In genomic region chr10:10599994-10600393, GRCh38 we compare ENCODE assay signal across 24 cellular contexts.
"Had no signal": no experiment of that assay in that cellular context is flagged by ENCODE, and none has a peak within 500 bp of the region (broad histone marks: within the 10 kb centered on the region; RNA-seq: fewer than 3 reads in every experiment).

No MANE protein-coding gene starts in this region.

- H3K27ac ChIP-seq: breast epithelium, gastroesophageal sphincter, heart left ventricle, left ventricle myocardium inferior, spleen, tibial artery had no signal

- H3K27ac Mint-ChIP-seq: activated CD4-positive, alpha-beta T cell treated with anti-CD3 and anti-CD28 coated beads, Interleukin-2, amount 10 ng/mL, durations not matched to agents 24 days and 14 days; activated CD8-positive, alpha-beta T cell treated with anti-CD3 and anti-CD28 coated beads, Interleukin-2, amount 10 ng/mL, durations not matched to agents 7 days and 5 days; nephron progenitor cell; WTC11 had no signal

- H3K4me3 ChIP-seq: breast epithelium, gastroesophageal sphincter, heart left ventricle, left ventricle myocardium inferior, spleen, tibial artery had no signal

- H3K27me3 Mint-ChIP-seq: activated CD4-positive, alpha-beta T cell treated with anti-CD3 and anti-CD28 coated beads, Interleukin-2, amount 10 ng/mL, durations not matched to agents 24 days and 14 days had no signal

- H3K27me3 ChIP-seq: breast epithelium, gastroesophageal sphincter, heart left ventricle, spleen, tibial artery had no signal

- FAIRE-seq: astrocyte had no signal

- ATAC-seq: activated CD8-positive, alpha-beta T cell treated with anti-CD3 and anti-CD28 coated beads, Interleukin-2, amount 10 ng/mL, durations not matched to agents 7 days and 5 days; activated T-cell treated with anti-CD3 and anti-CD28 coated beads, Interleukin-2, amount 50 U/mL, for 4 hours; esophagus mucosa; gastroesophageal sphincter; heart left ventricle; stimulated activated naive CD8-positive, alpha-beta T cell treated with anti-CD3 and anti-CD28 coated beads, Interleukin-15, Interleukin-2, amounts not matched to agents 100 U/mL and 50 U/mL, for 24 hours; WTC11 had no signal

- H3K36me3 Mint-ChIP-seq: WTC11 had no signal

- DNase-seq: activated CD4-positive, alpha-beta T cell treated with anti-CD3 and anti-CD28 coated beads, Interleukin-2, amount 10 ng/mL, durations not matched to agents 24 days and 14 days; activated CD8-positive, alpha-beta T cell treated with anti-CD3 and anti-CD28 coated beads, Interleukin-2, amount 10 ng/mL, durations not matched to agents 7 days and 5 days; activated naive CD4-positive, alpha-beta T cell treated with anti-CD3 and anti-CD28 coated beads, Interleukin-2, amount 50 U/mL, for 16 hours; activated T-cell treated with anti-CD3 and anti-CD28 coated beads, Interleukin-2, amount 50 U/mL, for 4 hours; cerebellar nuclear complex; cortex of kidney; effector CD4-positive, alpha-beta T cell; heart left ventricle; kidney glomerular epithelial cell; left ventricle myocardium inferior; nephron progenitor cell; occipital lobe; posterior cingulate gyrus; retina; spleen; stimulated activated CD8-positive, alpha-beta memory T cell treated with anti-CD3 and anti-CD28 coated beads, Interleukin-4, amount 100 ng/mL, for 48 hours; stimulated activated naive CD8-positive, alpha-beta T cell treated with anti-CD3 and anti-CD28 coated beads, Interleukin-15, Interleukin-2, amounts not matched to agents 100 U/mL and 50 U/mL, for 24 hours; substantia nigra; tibial artery had no signal

- H3K9me3 Mint-ChIP-seq: activated CD4-positive, alpha-beta T cell treated with anti-CD3 and anti-CD28 coated beads, Interleukin-2, amount 10 ng/mL, durations not matched to agents 24 days and 14 days; activated T-cell treated with anti-CD3 and anti-CD28 coated beads, Interleukin-2, amount 50 U/mL, for 4 hours; nephron progenitor cell had no signal

- H3K4me3 Mint-ChIP-seq: activated CD4-positive, alpha-beta T cell treated with anti-CD3 and anti-CD28 coated beads, Interleukin-2, amount 10 ng/mL, durations not matched to agents 24 days and 14 days; activated CD8-positive, alpha-beta T cell treated with anti-CD3 and anti-CD28 coated beads, Interleukin-2, amount 10 ng/mL, durations not matched to agents 7 days and 5 days; activated T-cell treated with anti-CD3 and anti-CD28 coated beads, Interleukin-2, amount 50 U/mL, for 4 hours; nephron progenitor cell; WTC11 had no signal

- H3K4me1 Mint-ChIP-seq: activated CD4-positive, alpha-beta T cell treated with anti-CD3 and anti-CD28 coated beads, Interleukin-2, amount 10 ng/mL, durations not matched to agents 24 days and 14 days; nephron progenitor cell; WTC11 had no signal
